1 cellular context compared by ENCODE assay signal in the genomic region with DNA sequence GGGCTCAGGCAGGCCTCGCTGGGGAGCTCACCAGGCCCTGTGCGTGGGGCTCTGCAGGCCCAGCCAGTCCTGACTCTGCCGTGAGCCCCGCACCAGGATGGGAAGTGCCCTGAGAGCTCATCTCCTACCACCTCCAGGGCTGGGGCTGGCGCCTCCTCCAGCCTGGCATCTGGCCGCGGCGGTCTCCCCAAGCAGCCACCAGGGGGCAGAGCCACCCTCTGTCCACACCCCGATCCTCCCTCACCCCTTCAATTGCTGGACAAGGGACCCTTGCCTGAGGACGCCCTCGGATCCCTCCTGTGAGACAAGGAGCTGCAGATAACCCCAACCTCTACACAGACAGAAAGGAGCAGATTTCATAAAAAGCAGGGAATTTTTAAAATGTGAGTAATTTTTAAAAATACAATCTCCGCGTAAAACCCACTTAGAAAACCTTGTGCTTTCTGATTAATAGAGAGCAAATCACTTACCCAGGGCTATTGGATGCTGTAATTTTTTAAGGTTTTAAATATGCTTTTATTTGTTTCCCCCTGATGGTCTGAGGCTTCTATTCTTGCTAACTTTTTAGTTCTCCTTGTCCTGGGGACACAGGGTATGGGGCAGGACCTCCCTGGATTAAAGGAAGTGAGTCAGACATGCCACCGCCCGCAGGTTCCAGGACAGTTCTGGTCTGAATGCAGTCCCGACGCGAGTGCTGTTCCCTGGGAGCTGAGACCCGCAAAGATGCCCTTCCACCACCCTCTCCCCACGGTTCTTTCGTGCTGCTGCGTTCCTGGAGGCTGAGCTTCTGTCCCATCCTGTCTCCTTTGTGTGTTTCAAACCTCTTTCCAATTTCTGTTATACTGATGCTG.
TF ChIP-seq lines count a peak whose summit lies in the region.

No MANE protein-coding gene starts in this region.

TF ChIP-seq in SK-N-SH treated with all-trans-retinoic acid at 6 μM for 48 hours, 23 proteins besides CTCF, POLR2A, EP300 and RAD21 (continued from another document):
- TF ChIP-seq, protein P1, sequence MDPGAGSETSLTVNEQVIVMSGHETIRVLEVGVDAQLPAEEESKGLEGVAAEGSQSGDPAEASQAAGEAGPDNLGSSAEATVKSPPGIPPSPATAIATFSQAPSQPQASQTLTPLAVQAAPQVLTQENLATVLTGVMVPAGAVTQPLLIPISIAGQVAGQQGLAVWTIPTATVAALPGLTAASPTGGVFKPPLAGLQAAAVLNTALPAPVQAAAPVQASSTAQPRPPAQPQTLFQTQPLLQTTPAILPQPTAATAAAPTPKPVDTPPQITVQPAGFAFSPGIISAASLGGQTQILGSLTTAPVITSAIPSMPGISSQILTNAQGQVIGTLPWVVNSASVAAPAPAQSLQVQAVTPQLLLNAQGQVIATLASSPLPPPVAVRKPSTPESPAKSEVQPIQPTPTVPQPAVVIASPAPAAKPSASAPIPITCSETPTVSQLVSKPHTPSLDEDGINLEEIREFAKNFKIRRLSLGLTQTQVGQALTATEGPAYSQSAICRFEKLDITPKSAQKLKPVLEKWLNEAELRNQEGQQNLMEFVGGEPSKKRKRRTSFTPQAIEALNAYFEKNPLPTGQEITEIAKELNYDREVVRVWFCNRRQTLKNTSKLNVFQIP (CRISPR knock-in tag; IDR thresholded peaks at IDR 0.05; ENCODE audit: borderline replicate concordance, low read depth): no peak
- no peak for TF ChIP-seq SNAI2 (CRISPR knock-in tag; IDR thresholded peaks at IDR 0.05)
TF ChIP-seq in SK-N-SH treated with all-trans-retinoic acid at 6 μM for 48 hours: peak in this region for 0.
